In genomic region chr9:5205071-5205470, GRCh38 we compare ENCODE assay signal across 16 cellular contexts. TPM values are rescaled to one million over a fixed set of nuclear protein-coding genes. Genes with fewer than 3 reads are reported as not detected.
"Had no signal": no experiment of that assay in that cellular context is flagged by ENCODE, and none has a peak within 500 bp of the region (broad histone marks: within the 10 kb centered on the region; RNA-seq: fewer than 3 reads in every experiment).

No MANE protein-coding gene starts in this region.

- H3K4me3 Mint-ChIP-seq: naive B cell had no signal

- H3K4me1 Mint-ChIP-seq: naive B cell had no signal

- DNase-seq: activated CD4-positive, alpha-beta T cell treated with anti-CD3 and anti-CD28 coated beads for 48 hours; activated T-cell treated with anti-CD3 and anti-CD28 coated beads, Interleukin-2, amount 50 U/mL, for 48 hours; adrenal gland; central memory CD4-positive, alpha-beta T cell; cortex of kidney; effector memory CD4-positive, alpha-beta T cell; hypothalamus; left cardiac atrium; naive B cell; retina; substantia nigra; T-helper 9 cell; transverse colon; WERI-Rb-1 had no signal

- H3K27ac Mint-ChIP-seq: naive B cell had no signal

- ATAC-seq: left cardiac atrium had no signal

RNA-seq across cellular contexts. Expression of gene INSL6, which starts 19.6 kb away (rescaled TPM):
- total RNA-seq: glomerular endothelial cell, left cardiac atrium, lung, transverse colon had no signal

RNA-seq across cellular contexts. Expression of gene INSL4, which starts 26.1 kb away (rescaled TPM):
- total RNA-seq: adrenal gland, glomerular endothelial cell, left cardiac atrium, lung, transverse colon had no signal
